Comparison of ENCODE assay signal across 9 cellular contexts in genomic region chr13:74026753-74027152, GRCh38.
DNase-seq lines count a peak whose midpoint lies in the region; ATAC-seq and TF ChIP-seq lines count a peak whose summit lies in the region.
"Had no signal": no experiment of that assay in that cellular context is flagged by ENCODE, and none has a peak within 500 bp of the region (broad histone marks: within the 10 kb centered on the region; RNA-seq: fewer than 3 reads in every experiment).

No MANE protein-coding gene starts in this region.

- ATAC-seq in HG02610 (IDR thresholded peaks at IDR 0.05; ENCODE audit: unreplicated experiment): peak; percentile 96

- H3K27me3 ChIP-seq in OCI-LY1 (ENCODE audit: insufficient read depth, low read length) (no peaks in the 10 kb centered on the region), GM23248 (replicated peaks; ENCODE audit: insufficient read depth) (no peaks in the 10 kb centered on the region), osteoblast (ENCODE audit: insufficient read depth, low read length) (no peaks in the 10 kb centered on the region)

- H3K36me3 ChIP-seq in OCI-LY1 (ENCODE audit: insufficient read depth, low read length) (peaks cover 27% of the 10 kb centered on the region), GM23248 (ENCODE audit: low read depth) (no peaks in the 10 kb centered on the region; the same call in 1 of the 2 replicates), osteoblast (ENCODE audit: insufficient read depth, low read length) (peaks cover 18% of the 10 kb centered on the region)

- H3F3A ChIP-seq in OCI-LY1 (ENCODE audit: insufficient read depth, low read length) (no peaks in the 10 kb centered on the region), GM23248 (ENCODE audit: insufficient read depth) (peaks cover 4% of the 10 kb centered on the region; the same call in 1 of the 2 replicates)

- 0 out of 2 replicates have a peak, but pooled peaks cover 5% of the 10 kb centered on the region for H3K79me2 ChIP-seq in OCI-LY1 (ENCODE audit: insufficient read depth, low read length)
- H3K79me2 ChIP-seq in GM23248 (ENCODE audit: insufficient read depth): peaks cover 91% of the 10 kb centered on the region
- H3K79me2 ChIP-seq in osteoblast (ENCODE audit: insufficient read depth, low read length): peaks cover 95% of the 10 kb centered on the region

- H4K20me1 ChIP-seq in OCI-LY1 (ENCODE audit: insufficient read depth, low read length): no peaks in the 10 kb centered on the region
- H4K20me1 ChIP-seq in GM23248 (ENCODE audit: insufficient read depth): 0 out of 2 replicates have a peak, but pooled peaks cover 5% of the 10 kb centered on the region
- peaks cover 3% of the 10 kb centered on the region for H4K20me1 ChIP-seq in osteoblast (ENCODE audit: insufficient read depth, low read length)

- CTCF ChIA-PET in activated naive CD4-positive, alpha-beta T cell treated with anti-CD3 and anti-CD28 coated beads, Interleukin-2, amount 10 ng/mL, durations not matched to agents 7 days and 5 days (lab: Charles Lee): interaction anchor here (0.6 to 1.3 kb wide), 3 partner anchors 85 to 687 kb away, joined by 3 read pairs; no protein-coding TSS in a partner anchor

- H3K27me3 Mint-ChIP-seq in activated naive CD4-positive, alpha-beta T cell treated with anti-CD3 and anti-CD28 coated beads, Interleukin-2, amount 10 ng/mL, durations not matched to agents 7 days and 5 days: no peaks in the 10 kb centered on the region
- H3K27me3 Mint-ChIP-seq in nephron (ENCODE audit: low read depth) (no peaks in the 10 kb centered on the region), glutamatergic neuron (ENCODE audit: unreplicated experiment) (no peaks in the 10 kb centered on the region)

- H3K9ac ChIP-seq in OCI-LY1 (ENCODE audit: low read length) (peak overlapping the region; percentile 43), GM23248 (no peak overlapping the region)

- H3K9me3 ChIP-seq in OCI-LY1 (ENCODE audit: low read length) (peaks cover 13% of the 10 kb centered on the region; the same call in 1 of the 2 replicates), GM23248 (ENCODE audit: low read depth) (no peaks in the 10 kb centered on the region), osteoblast (ENCODE audit: low read depth, low read length) (no peaks in the 10 kb centered on the region)

- H3K4me3 Mint-ChIP-seq in activated naive CD4-positive, alpha-beta T cell treated with anti-CD3 and anti-CD28 coated beads, Interleukin-2, amount 10 ng/mL, durations not matched to agents 7 days and 5 days: peak overlapping the region; percentile 60
- H3K4me3 Mint-ChIP-seq in nephron: no peak overlapping the region
- no peak overlapping the region for H3K4me3 Mint-ChIP-seq in glutamatergic neuron (ENCODE audit: unreplicated experiment)
- H3K4me3 Mint-ChIP-seq: neural crest cell had no signal

- no peak for TF ChIP-seq CTCF in GM13976 (IDR thresholded peaks at IDR 0.05; ENCODE audit: borderline replicate concordance, control extremely low read depth, extremely low read depth, insufficient read depth, missing control alignments)
- no peak for TF ChIP-seq CTCF in OCI-LY1 (IDR thresholded peaks at IDR 0.05; ENCODE audit: low read length)
- no peak for TF ChIP-seq CTCF in nephron (IDR thresholded peaks at IDR 0.05; ENCODE audit: unreplicated experiment in 3 of 3)
- no peak for TF ChIP-seq CTCF in osteoblast (IDR thresholded peaks at IDR 0.05; ENCODE audit: extremely low read depth, low read depth, low read length)
- TF ChIP-seq CTCF in glutamatergic neuron (IDR thresholded peaks at IDR 0.05; ENCODE audit: partially characterized antibody, unreplicated experiment): no peak

- H3K27ac ChIP-seq in OCI-LY1 (ENCODE audit: low read depth, low read length, poor library complexity, severe bottlenecking): peak overlapping the region; percentile 80
- no peak overlapping the region for H3K27ac ChIP-seq in GM23248
- H3K27ac ChIP-seq in osteoblast (ENCODE audit: low read depth, low read length): no peak overlapping the region

- DNase-seq in GM13976 (ENCODE audit: low spot score) (peak; percentile 33), GM23248 (no peak), osteoblast (ENCODE audit: insufficient read length, low spot score, missing footprints) (no peak), glutamatergic neuron (no peak)
- DNase-seq in activated naive CD4-positive, alpha-beta T cell treated with anti-CD3 and anti-CD28 coated beads, Interleukin-2, amount 10 ng/mL, durations not matched to agents 7 days and 5 days: peak; percentile 77

- peaks cover 17% of the 10 kb centered on the region for H3K9me3 Mint-ChIP-seq in activated naive CD4-positive, alpha-beta T cell treated with anti-CD3 and anti-CD28 coated beads, Interleukin-2, amount 10 ng/mL, durations not matched to agents 7 days and 5 days
- peaks cover 6% of the 10 kb centered on the region for H3K9me3 Mint-ChIP-seq in nephron
- peaks cover 3% of the 10 kb centered on the region for H3K9me3 Mint-ChIP-seq in glutamatergic neuron (ENCODE audit: unreplicated experiment)
- H3K9me3 Mint-ChIP-seq: neural crest cell had no signal

- H3K4me2 ChIP-seq in OCI-LY1 (ENCODE audit: low read length): peak overlapping the region; percentile 64
- no peak overlapping the region for H3K4me2 ChIP-seq in GM23248 (ENCODE audit: unreplicated experiment)
- H3K4me2 ChIP-seq in osteoblast (ENCODE audit: insufficient read depth, low read length): no peak overlapping the region

- peaks cover 41% of the 10 kb centered on the region for H3K36me3 Mint-ChIP-seq in activated naive CD4-positive, alpha-beta T cell treated with anti-CD3 and anti-CD28 coated beads, Interleukin-2, amount 10 ng/mL, durations not matched to agents 7 days and 5 days
- H3K36me3 Mint-ChIP-seq in nephron (ENCODE audit: low read depth): peaks cover 24% of the 10 kb centered on the region
- no peaks in the 10 kb centered on the region for H3K36me3 Mint-ChIP-seq in glutamatergic neuron (ENCODE audit: unreplicated experiment)

- peaks cover 40% of the 10 kb centered on the region for H3K4me1 Mint-ChIP-seq in activated naive CD4-positive, alpha-beta T cell treated with anti-CD3 and anti-CD28 coated beads, Interleukin-2, amount 10 ng/mL, durations not matched to agents 7 days and 5 days
- H3K4me1 Mint-ChIP-seq in nephron (peaks cover 5% of the 10 kb centered on the region), glutamatergic neuron (ENCODE audit: low read depth, unreplicated experiment) (peaks cover 8% of the 10 kb centered on the region)

- peak overlapping the region; percentile 94 for H3K27ac Mint-ChIP-seq in activated naive CD4-positive, alpha-beta T cell treated with anti-CD3 and anti-CD28 coated beads, Interleukin-2, amount 10 ng/mL, durations not matched to agents 7 days and 5 days
- H3K27ac Mint-ChIP-seq in nephron (peak overlapping the region; percentile 14 to 55 (median 35)), glutamatergic neuron (ENCODE audit: unreplicated experiment) (no peak overlapping the region)

- peak overlapping the region; percentile 42 for H3K4me3 ChIP-seq in OCI-LY1 (ENCODE audit: low read depth, low read length, poor library complexity, severe bottlenecking)
- no peak overlapping the region for H3K4me3 ChIP-seq in GM23248
- H3K4me3 ChIP-seq in osteoblast (ENCODE audit: insufficient read depth, low read length): no peak overlapping the region

- H3K9me2 ChIP-seq in OCI-LY1 (ENCODE audit: low read depth, low read length) (no peaks in the 10 kb centered on the region), GM23248 (ENCODE audit: insufficient read depth) (no peaks in the 10 kb centered on the region)

- WGBS in GM23248 (ENCODE audit: low coverage in 1 of 2, low lambda C conversion rate in 2 of 2, missing lambda C conversion rate in 2 of 2), 2 experiments: 83 to 90% methylated on average over 4 of the region's 4 CpGs

- no peak overlapping the region for H2AFZ ChIP-seq in OCI-LY1 (ENCODE audit: low read length)
- H2AFZ ChIP-seq in GM23248: no peak overlapping the region
- no peak overlapping the region for H2AFZ ChIP-seq in osteoblast (ENCODE audit: low read length)

- in situ Hi-C loops in GM13976 (cut with MboI; ENCODE audit: low sequenced_read_pairs, unreplicated experiment): no loop called here
- in situ Hi-C loops in GM23248 (cut with MboI): no loop called here

- H3K4me1 ChIP-seq in OCI-LY1 (ENCODE audit: insufficient read depth, low read length, severe bottlenecking): peaks cover 44% of the 10 kb centered on the region
- H3K4me1 ChIP-seq in GM23248 (ENCODE audit: insufficient read depth): no peaks in the 10 kb centered on the region
- H3K4me1 ChIP-seq in osteoblast (ENCODE audit: insufficient read depth, low read length): no peaks in the 10 kb centered on the region

Comparison
In these comparisons a context has a peak if more than half of its experiments do, and no peak if none do; other contexts are left out.
1. DNase-seq: peak in GM13976 (single experiment) and activated naive CD4-positive, alpha-beta T cell treated with anti-CD3 and anti-CD28 coated beads, Interleukin-2, amount 10 ng/mL, durations not matched to agents 7 days and 5 days (single experiment); none in GM23248 (single experiment), osteoblast (single experiment) and glutamatergic neuron (single experiment).